In the genomic region with DNA sequence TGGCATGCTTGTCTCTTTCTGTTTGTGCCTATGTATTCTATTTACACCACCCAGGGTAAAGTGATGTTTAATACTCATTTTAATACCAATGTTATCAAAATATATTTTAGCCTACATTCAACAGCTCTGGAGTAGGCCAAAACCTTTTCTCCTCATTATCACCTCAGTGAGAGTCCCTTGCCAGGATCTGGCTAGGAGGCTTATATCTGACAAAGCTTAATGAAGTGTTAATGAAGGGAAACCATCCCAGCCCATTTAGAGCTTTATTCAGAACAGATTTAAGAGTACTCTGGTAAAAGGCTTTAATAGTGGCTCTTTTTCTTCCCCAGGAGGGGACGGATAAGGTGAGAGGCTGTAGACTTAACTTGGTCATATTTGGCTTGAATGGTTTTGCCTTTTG, we compare ENCODE assay signal across 25 cellular contexts.
"Had no signal": no experiment of that assay in that cellular context is flagged by ENCODE, and none has a peak within 500 bp of the region (broad histone marks: within the 10 kb centered on the region; RNA-seq: fewer than 3 reads in every experiment).

No MANE protein-coding gene starts in this region.

- H3K4me2 ChIP-seq: smooth muscle cell had no signal

- H3K27ac ChIP-seq: left lung, lower lobe of right lung, ovary, right atrium auricular region, right lobe of liver, tibial nerve, uterus had no signal

- DNase-seq: hypothalamus; immature natural killer cell; kidney; left colon; left lung; lower lobe of right lung; mammary epithelial cell; mesenchymal stem cell; naive B cell; natural killer cell; nephron progenitor cell; ovary; right lobe of liver; stimulated activated CD4-positive, alpha-beta T cell treated with anti-CD3 and anti-CD28 coated beads, Interleukin-1b, Interleukin-23, amount 100 ng/mL, for 48 hours; stimulated activated CD4-positive, alpha-beta T cell treated with anti-CD3 and anti-CD28 coated beads, Interleukin-2, amount 100 ng/mL, for 48 hours; stimulated activated CD4-positive, alpha-beta T cell treated with anti-CD3 and anti-CD28 coated beads, Interleukin-4, amount 100 ng/mL, for 4 hours; stimulated activated CD8-positive, alpha-beta memory T cell treated with anti-CD3 and anti-CD28 coated beads, Interleukin-4, amount 100 ng/mL, for 48 hours; stimulated activated naive CD4-positive, alpha-beta T cell treated with Interleukin-2 at 50 U/mL for 16 hours; stimulated activated naive CD8-positive, alpha-beta T cell treated with anti-CD3 and anti-CD28 coated beads, Interleukin-15, amount 100 ng/mL, for 72 hours; substantia nigra; uterus had no signal

- H3K4me3 ChIP-seq: left lung, lower lobe of right lung, ovary, right atrium auricular region, right lobe of liver, smooth muscle cell, tibial nerve, uterus had no signal

- H3K4me1 ChIP-seq: left lung, lower lobe of right lung, right atrium auricular region, right lobe of liver, tibial nerve, uterus had no signal

- H3K36me3 ChIP-seq: left lung, lower lobe of right lung, ovary, right atrium auricular region, right lobe of liver, tibial nerve, uterus had no signal

- ATAC-seq: left colon; left lung; lower lobe of right lung; natural killer cell; right lobe of liver; stimulated activated memory B cell treated with anti-CD40 and anti-IgM and Interleukin-4, amounts not matched to agents 10 μg/mL and 1 μg/mL and 100 μg/mL, for 72 hours; stimulated activated naive CD8-positive, alpha-beta T cell treated with anti-CD3 and anti-CD28 coated beads, Interleukin-15, amount 100 ng/mL, for 72 hours had no signal

- H3K27me3 ChIP-seq: ovary, right atrium auricular region, right lobe of liver, tibial nerve, uterus had no signal
